Comparison of ENCODE assay signal across 15 cellular contexts in genomic region chr7:31805209-31805818, GRCh38.
DNase-seq lines count a peak whose midpoint lies in the region; ATAC-seq and TF ChIP-seq lines count a peak whose summit lies in the region.
"Had no signal": no experiment of that assay in that cellular context is flagged by ENCODE, and none has a peak within 500 bp of the region (broad histone marks: within the 10 kb centered on the region; RNA-seq: fewer than 3 reads in every experiment).

No MANE protein-coding gene starts in this region.

- H3K9me3 ChIP-seq in T-helper 17 cell (ENCODE audit: control insufficient read depth, low read length, poor library complexity, severe bottlenecking) (no peaks in the 10 kb centered on the region), gastrocnemius medialis (no peaks in the 10 kb centered on the region)
- H3K9me3 ChIP-seq: SJCRH30 had no signal

- no peaks in the 10 kb centered on the region for H3K4me1 Mint-ChIP-seq in T-helper 17 cell
- no peaks in the 10 kb centered on the region for H3K4me1 Mint-ChIP-seq in activated T-helper 17 cell treated with anti-CD3 and anti-CD28 coated beads, Interleukin-2, amount 50 U/mL, for 72 hours
- H3K4me1 Mint-ChIP-seq: stimulated activated naive B cell treated with anti-CD40 and anti-IgM and Interleukin-4, amounts not matched to agents 10 μg/mL and 1 μg/mL and 100 μg/mL, for 72 hours had no signal

- no peaks in the 10 kb centered on the region for H3K4me1 ChIP-seq in gastrocnemius medialis
- H3K4me1 ChIP-seq: SJCRH30 had no signal

- intact Hi-C loops in gastrocnemius medialis (cut with DNase I; ENCODE audit: low total_unique reads), result no loop called here

- no peak overlapping the region for H3K4me3 ChIP-seq in gastrocnemius medialis
- H3K4me3 ChIP-seq: SJCRH30 had no signal

- H3K9me3 Mint-ChIP-seq in activated T-helper 17 cell treated with anti-CD3 and anti-CD28 coated beads, Interleukin-2, amount 50 U/mL, for 72 hours, result peaks cover 13% of the 10 kb centered on the region

- in situ Hi-C loops in gastrocnemius medialis (cut with MboI; ENCODE audit: low sequenced_read_pairs in 4 of 4), result no loop called here

- no peak for TF ChIP-seq POLR2A in gastrocnemius medialis (IDR thresholded peaks at IDR 0.05)

- DNase-seq in DMS53 (lab: John Stamatoyannopoulos, UW) (peak; percentile 11), DMS53 treated with DMSO at 0.1 percent for 48 hours (lab: John Stamatoyannopoulos, UW; ENCODE audit: unreplicated experiment) (no peak), T-helper 17 cell (no peak), NOMO-1 treated with DMSO at 0.1 percent for 48 hours (lab: John Stamatoyannopoulos, UW; ENCODE audit: unreplicated experiment) (no peak), gastrocnemius medialis (no peak)
- DNase-seq: DMS153; NCI-H2227 treated with DMSO at 0.1 percent for 48 hours; SJCRH30; stimulated activated CD4-positive, alpha-beta T cell treated with anti-CD3 and anti-CD28 coated beads, Interleukin-15, amount 100 ng/mL, for 24 hours; stimulated activated naive B cell treated with anti-CD40 and anti-IgM and Interleukin-4, amounts not matched to agents 10 μg/mL and 1 μg/mL and 100 μg/mL, for 72 hours had no signal

- no peak overlapping the region for H3K27ac ChIP-seq in gastrocnemius medialis
- H3K27ac ChIP-seq: 22Rv1, SJCRH30 had no signal

- no peaks in the 10 kb centered on the region for H3K36me3 Mint-ChIP-seq in T-helper 17 cell (ENCODE audit: low read depth)
- H3K36me3 Mint-ChIP-seq in activated T-helper 17 cell treated with anti-CD3 and anti-CD28 coated beads, Interleukin-2, amount 50 U/mL, for 72 hours (ENCODE audit: low read depth), result no peaks in the 10 kb centered on the region
- H3K36me3 Mint-ChIP-seq: activated naive CD8-positive, alpha-beta T cell; stimulated activated naive B cell treated with anti-CD40 and anti-IgM and Interleukin-4, amounts not matched to agents 10 μg/mL and 1 μg/mL and 100 μg/mL, for 72 hours had no signal

- peak; percentile 98 for ATAC-seq in HG02759 (IDR thresholded peaks at IDR 0.05; ENCODE audit: unreplicated experiment)
- peak; percentile 97 for ATAC-seq in HG03521 (IDR thresholded peaks at IDR 0.05; ENCODE audit: unreplicated experiment)
- no peak for ATAC-seq in T-helper 17 cell
- no peak for ATAC-seq in gastrocnemius medialis
- ATAC-seq in activated T-helper 17 cell treated with anti-CD3 and anti-CD28 coated beads, Interleukin-2, amount 50 U/mL, for 72 hours (replicated peaks), result no peak
- ATAC-seq: stimulated activated naive B cell treated with anti-CD40 and anti-IgM and Interleukin-4, amounts not matched to agents 10 μg/mL and 1 μg/mL and 100 μg/mL, for 72 hours had no signal

- no peak overlapping the region for H3K27ac Mint-ChIP-seq in T-helper 17 cell
- H3K27ac Mint-ChIP-seq in activated T-helper 17 cell treated with anti-CD3 and anti-CD28 coated beads, Interleukin-2, amount 50 U/mL, for 72 hours, result no peak overlapping the region
- H3K27ac Mint-ChIP-seq: activated naive CD8-positive, alpha-beta T cell; stimulated activated naive B cell treated with anti-CD40 and anti-IgM and Interleukin-4, amounts not matched to agents 10 μg/mL and 1 μg/mL and 100 μg/mL, for 72 hours had no signal

- no peaks in the 10 kb centered on the region for H3K36me3 ChIP-seq in gastrocnemius medialis
- H3K36me3 ChIP-seq: SJCRH30 had no signal

- TF ChIP-seq CTCF in gastrocnemius medialis (IDR thresholded peaks at IDR 0.05 in 4 of 5, conservative IDR thresholded peaks at IDR 0.05 in 1 of 5), result no peak

- H3K27me3 ChIP-seq in gastrocnemius medialis, result no peaks in the 10 kb centered on the region
- H3K27me3 ChIP-seq: SJCRH30 had no signal

- no peaks in the 10 kb centered on the region for H3K27me3 Mint-ChIP-seq in T-helper 17 cell
- H3K27me3 Mint-ChIP-seq in activated T-helper 17 cell treated with anti-CD3 and anti-CD28 coated beads, Interleukin-2, amount 50 U/mL, for 72 hours, result no peaks in the 10 kb centered on the region
- H3K27me3 Mint-ChIP-seq: activated naive CD8-positive, alpha-beta T cell; stimulated activated naive B cell treated with anti-CD40 and anti-IgM and Interleukin-4, amounts not matched to agents 10 μg/mL and 1 μg/mL and 100 μg/mL, for 72 hours had no signal

- no peak overlapping the region for H3K4me3 Mint-ChIP-seq in T-helper 17 cell
- H3K4me3 Mint-ChIP-seq in activated T-helper 17 cell treated with anti-CD3 and anti-CD28 coated beads, Interleukin-2, amount 50 U/mL, for 72 hours, result no peak overlapping the region
- H3K4me3 Mint-ChIP-seq: activated naive CD8-positive, alpha-beta T cell; stimulated activated naive B cell treated with anti-CD40 and anti-IgM and Interleukin-4, amounts not matched to agents 10 μg/mL and 1 μg/mL and 100 μg/mL, for 72 hours had no signal

Comparison
In these comparisons a context has a peak if more than half of its experiments do, and no peak if none do; other contexts are left out.
1. ATAC-seq: peak in HG02759 (single experiment) and HG03521 (single experiment); none in T-helper 17 cell (single experiment), gastrocnemius medialis (0 of 2) and activated T-helper 17 cell treated with anti-CD3 and anti-CD28 coated beads, Interleukin-2, amount 50 U/mL, for 72 hours (single experiment).